In the genomic region with DNA sequence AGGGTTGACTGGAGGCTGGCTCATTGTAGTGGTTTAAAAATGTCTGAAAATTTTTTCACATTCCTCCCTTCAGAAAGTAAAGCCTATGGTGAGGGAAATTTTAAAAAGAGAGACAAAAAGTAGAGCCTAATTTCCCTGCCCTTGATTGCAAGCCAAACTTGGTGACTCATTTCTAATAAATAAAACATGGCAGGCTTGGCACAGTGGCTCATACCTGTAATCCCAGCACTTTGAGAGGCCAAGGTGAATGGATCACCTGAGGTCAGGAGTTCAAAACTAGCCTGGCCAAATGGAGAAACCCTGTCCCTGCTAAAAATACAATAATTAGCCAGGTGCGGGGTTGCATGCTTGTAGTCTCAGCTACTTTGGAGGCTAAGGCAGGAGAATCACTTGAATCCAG, we compare ENCODE assay signal across 16 cellular contexts. TPM values are rescaled to one million over a fixed set of nuclear protein-coding genes. Genes with fewer than 3 reads are reported as not detected.
DNase-seq lines count a peak whose midpoint lies in the region; ATAC-seq and TF ChIP-seq lines count a peak whose summit lies in the region.
"Had no signal": no experiment of that assay in that cellular context is flagged by ENCODE, and none has a peak within 500 bp of the region (broad histone marks: within the 10 kb centered on the region; RNA-seq: fewer than 3 reads in every experiment).

No MANE protein-coding gene starts in this region.

- no peaks in the 10 kb centered on the region for H3K27me3 Mint-ChIP-seq in activated naive CD8-positive, alpha-beta T cell treated with anti-CD3 and anti-CD28 coated beads, Interleukin-2, amount 50 U/mL, for 24 hours
- H3K27me3 Mint-ChIP-seq: CD4-positive, CD25-positive, alpha-beta regulatory T cell had no signal

- peak; percentile 41; the same call in 1 of the 3 replicates for ATAC-seq in RWPE2 (ENCODE audit: low read depth)
- peak; percentile 73 for ATAC-seq in body of pancreas
- ATAC-seq in HG03139 (IDR thresholded peaks at IDR 0.05; ENCODE audit: unreplicated experiment): no peak
- ATAC-seq in HG03565 (IDR thresholded peaks at IDR 0.05; ENCODE audit: unreplicated experiment): no peak
- ATAC-seq in activated naive CD8-positive, alpha-beta T cell treated with anti-CD3 and anti-CD28 coated beads, Interleukin-2, amount 50 U/mL, for 24 hours: no peak
- ATAC-seq: CD8-positive, alpha-beta T cell had no signal

- H3K27ac Mint-ChIP-seq in activated naive CD8-positive, alpha-beta T cell treated with anti-CD3 and anti-CD28 coated beads, Interleukin-2, amount 50 U/mL, for 24 hours: no peak overlapping the region
- H3K27ac Mint-ChIP-seq: CD8-positive, alpha-beta T cell; HFFc6 had no signal

- H3K9me3 ChIP-seq in RWPE2 (ENCODE audit: severe bottlenecking) (no peaks in the 10 kb centered on the region), body of pancreas (no peaks in the 10 kb centered on the region)
- H3K9me3 ChIP-seq: Caco-2, HAP-1 had no signal

- H3K4me3 Mint-ChIP-seq in activated naive CD8-positive, alpha-beta T cell treated with anti-CD3 and anti-CD28 coated beads, Interleukin-2, amount 50 U/mL, for 24 hours: no peak overlapping the region
- H3K4me3 Mint-ChIP-seq: CD4-positive, CD25-positive, alpha-beta regulatory T cell; CD8-positive, alpha-beta T cell; HFFc6 had no signal

- H3K4me1 Mint-ChIP-seq in activated naive CD8-positive, alpha-beta T cell treated with anti-CD3 and anti-CD28 coated beads, Interleukin-2, amount 50 U/mL, for 24 hours: no peaks in the 10 kb centered on the region
- H3K4me1 Mint-ChIP-seq: CD4-positive, CD25-positive, alpha-beta regulatory T cell had no signal

- DNase-seq in M059J (ENCODE audit: low read depth) (peak; percentile 4), RWPE2 (ENCODE audit: low spot score) (no peak), body of pancreas (peak; percentile 39 to 66 (median 56)), renal cortical epithelial cell (ENCODE audit: low read depth) (peak; percentile 16)
- DNase-seq in activated naive CD8-positive, alpha-beta T cell treated with anti-CD3 and anti-CD28 coated beads, Interleukin-2, amount 50 U/mL, for 24 hours: no peak
- DNase-seq: C1 segment of cervical spinal cord; Caco-2; CD4-positive, CD25-positive, alpha-beta regulatory T cell; CD8-positive, alpha-beta T cell; DMS153; DND-41; GOT3; HFFc6 had no signal

- no peak for TF ChIP-seq POLR2A in body of pancreas (IDR thresholded peaks at IDR 0.05)

- 80 to 94% methylated on average over 1 of the region's 1 CpG for WGBS in body of pancreas, 2 donors

- H3K9me3 Mint-ChIP-seq in activated naive CD8-positive, alpha-beta T cell treated with anti-CD3 and anti-CD28 coated beads, Interleukin-2, amount 50 U/mL, for 24 hours: no peaks in the 10 kb centered on the region
- H3K9me3 Mint-ChIP-seq: CD4-positive, CD25-positive, alpha-beta regulatory T cell; CD8-positive, alpha-beta T cell; HFFc6 had no signal

- intact Hi-C loops in body of pancreas (cut with DNase I): no loop called here

- H3K4me3 ChIP-seq in RWPE2 (ENCODE audit: severe bottlenecking): no peak overlapping the region
- no peak overlapping the region for H3K4me3 ChIP-seq in body of pancreas
- H3K4me3 ChIP-seq: HAP-1 had no signal

- TF ChIP-seq CTCF in RWPE2 (IDR thresholded peaks at IDR 0.05; ENCODE audit: poor library complexity, severe bottlenecking): no peak
- no peak for TF ChIP-seq CTCF in body of pancreas (IDR thresholded peaks at IDR 0.05)

- H3K4me1 ChIP-seq in RWPE2 (ENCODE audit: insufficient read depth, poor library complexity, severe bottlenecking) (no peaks in the 10 kb centered on the region), body of pancreas (peaks cover 14% of the 10 kb centered on the region)
- H3K4me1 ChIP-seq: Caco-2, HAP-1 had no signal

- no peaks in the 10 kb centered on the region for H3K36me3 ChIP-seq in RWPE2 (ENCODE audit: low read depth)
- H3K36me3 ChIP-seq in body of pancreas (replicated peaks in 1 of 2; ENCODE audit: insufficient read depth in 1 of 2, low read depth in 2 of 2): no peaks in the 10 kb centered on the region
- H3K36me3 ChIP-seq: HAP-1 had no signal

- no peaks in the 10 kb centered on the region for H3K36me3 Mint-ChIP-seq in activated naive CD8-positive, alpha-beta T cell treated with anti-CD3 and anti-CD28 coated beads, Interleukin-2, amount 50 U/mL, for 24 hours (ENCODE audit: low read depth)
- H3K36me3 Mint-ChIP-seq: CD4-positive, CD25-positive, alpha-beta regulatory T cell; CD8-positive, alpha-beta T cell had no signal

- H3K27me3 ChIP-seq in RWPE2 (ENCODE audit: insufficient read depth, poor library complexity, severe bottlenecking): no peaks in the 10 kb centered on the region
- H3K27me3 ChIP-seq in body of pancreas: no peaks in the 10 kb centered on the region

- H3K27ac ChIP-seq in RWPE2 (ENCODE audit: poor library complexity, severe bottlenecking) (no peak overlapping the region), body of pancreas (peak overlapping the region; percentile 34 to 70 (median 64))

RNA-seq across cellular contexts. Expression of gene ARRDC4, which starts 18.9 kb away (rescaled TPM):
- 9.9 and 13.9 TPM in 2 replicates for total RNA-seq in M059J (2014; rRNA removed; shearing (Covaris generic))
- total RNA-seq in body of pancreas: 10 to 100 TPM; 29.6 to 31.0 TPM
- 37.9 and 293 TPM in 2 replicates for total RNA-seq in renal cortical epithelial cell

Comparison
In these comparisons a context has a peak if more than half of its experiments do, and no peak if none do; other contexts are left out.
1. DNase-seq: peak in M059J (single experiment), body of pancreas (4 of 4) and renal cortical epithelial cell (single experiment); none in RWPE2 (single experiment) and activated naive CD8-positive, alpha-beta T cell treated with anti-CD3 and anti-CD28 coated beads, Interleukin-2, amount 50 U/mL, for 24 hours (single experiment).
2. ATAC-seq: peak in RWPE2 (single experiment) and body of pancreas (single experiment); none in HG03139 (single experiment), HG03565 (single experiment) and activated naive CD8-positive, alpha-beta T cell treated with anti-CD3 and anti-CD28 coated beads, Interleukin-2, amount 50 U/mL, for 24 hours (single experiment).